Comparison of ENCODE assay signal across 8 cellular contexts in the genomic region with DNA sequence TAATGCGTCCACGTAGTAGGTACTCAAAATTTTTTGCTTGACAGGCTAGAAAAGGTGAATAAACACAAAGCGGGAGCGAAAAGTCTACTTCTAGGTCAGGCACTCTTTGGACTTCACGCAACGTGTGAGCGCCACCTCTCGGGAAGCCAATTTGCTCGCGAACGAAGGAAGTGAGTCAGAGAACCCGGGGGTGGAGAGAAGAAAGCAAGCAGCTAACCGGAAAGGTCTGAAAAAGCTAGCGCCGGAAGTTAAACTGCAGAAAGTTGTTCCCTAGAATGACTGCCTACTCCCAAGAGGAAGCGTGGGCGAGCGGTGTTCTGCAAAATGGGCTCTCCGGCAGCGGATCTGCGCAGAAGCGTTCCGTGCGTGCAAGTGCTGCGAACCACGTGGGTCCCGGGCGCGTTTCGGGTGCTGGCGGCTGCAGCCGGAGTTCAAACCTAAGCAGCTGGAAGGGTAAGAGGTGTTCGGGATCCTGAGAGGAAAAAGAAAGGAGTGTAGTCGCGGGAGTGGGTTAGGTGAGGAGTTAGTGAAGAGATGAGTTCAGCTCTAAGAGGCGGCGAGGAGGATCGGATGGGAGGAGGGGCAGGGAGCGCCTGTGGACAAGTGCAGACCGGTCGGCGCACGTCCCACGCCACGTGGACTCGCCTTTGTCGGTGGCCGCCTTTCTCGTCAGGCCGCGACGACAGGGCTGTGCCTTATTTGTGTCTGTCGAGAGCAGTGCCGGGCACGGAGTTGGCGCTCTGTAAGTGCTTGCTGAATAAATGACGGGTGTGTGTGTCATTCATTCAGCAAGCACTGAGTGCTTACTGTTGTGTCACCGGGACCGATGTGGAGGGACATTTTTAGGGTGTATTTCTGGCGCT. TPM values are rescaled to one million over a fixed set of nuclear protein-coding genes. Genes with fewer than 3 reads are reported as not detected.
A peak's percentile ranks its signal among the peaks of the same experiment; 100 is the strongest.
DNase-seq lines count a peak whose midpoint lies in the region; ATAC-seq and TF ChIP-seq lines count a peak whose summit lies in the region.

Gene NME1, plus strand, starts transcription at position 350 of the 863 bp plus-strand sequence. CDS start 2,096 bp downstream, outside the sequence.

- DNase-seq in BE2C (peak; percentile 95), NCI-H460 (ENCODE audit: extremely low read depth, low read depth) (peak; percentile 100), choroid plexus epithelial cell (ENCODE audit: low read depth) (peak; percentile 100), kidney glomerular epithelial cell (lab: John Stamatoyannopoulos, UW) (peak; percentile 99)
- peak; percentile 97 for DNase-seq in activated CD4-positive, alpha-beta T cell treated with anti-CD3 and anti-CD28 coated beads for 1 hour
- DNase-seq in stimulated activated CD4-positive, alpha-beta T cell treated with anti-CD3 and anti-CD28 coated beads, Interleukin-1b, Interleukin-23, amount 100 ng/mL, for 1 hour (ENCODE audit: low read depth in 2 of 2), result peak; percentile 90 to 98

- H3K4me1 ChIP-seq in BE2C, result no peaks in the 10 kb centered on the region

- H3K4me3 ChIP-seq in BE2C (ENCODE audit: low read depth, low read length) (peak within 1 kb of the TSS; percentile 99), choroid plexus epithelial cell (ENCODE audit: low read depth, low read length) (peak within 1 kb of the TSS; percentile 84)

- peak; percentile 93 for ATAC-seq in HG03432 (IDR thresholded peaks at IDR 0.05; ENCODE audit: unreplicated experiment)

- H3K36me3 ChIP-seq in BE2C, result peaks cover 32% of the 10 kb centered on the region

- no peaks in the 10 kb centered on the region for H3K27me3 ChIP-seq in BE2C

- peak; percentile 77 for TF ChIP-seq POLR2A in GM19099 (IDR thresholded peaks at IDR 0.05; ENCODE audit: extremely low read depth, insufficient read length, low read depth)

- H3K9me3 ChIP-seq in BE2C, result no peaks in the 10 kb centered on the region

- TF ChIP-seq CTCF in BE2C (IDR thresholded peaks at IDR 0.05; ENCODE audit: low read depth, low read length) (peak; percentile 93), choroid plexus epithelial cell (conservative IDR thresholded peaks at IDR 0.05; ENCODE audit: low read depth, low read length) (peak; percentile 90)

RNA-seq across cellular contexts. Expression of gene NME1, which starts in this region (rescaled TPM):
- 506 TPM for polyA plus RNA-seq in BE2C (2012; ENCODE audit: insufficient read depth, insufficient read length, low read depth)
- total RNA-seq in NCI-H460 (2014; rRNA removed; shearing (Covaris generic)), result 447 and 459 TPM in 2 replicates
- 461 and 592 TPM in 2 replicates for polyA plus RNA-seq in NCI-H460 (2014; cell fraction: nucleus; rRNA removed)

Comparison
In these comparisons a context has a peak if more than half of its experiments do, and no peak if none do; other contexts are left out.
1. Peak in every context shown above with its lines: DNase-seq, ATAC-seq and H3K4me3 ChIP-seq.